ENCODE assay signal across 8 cellular contexts in genomic region chr1:2247045-2247394, GRCh38. TPM values are rescaled to one million over a fixed set of nuclear protein-coding genes. Genes with fewer than 3 reads are reported as not detected.
DNase-seq lines count a peak whose midpoint lies in the region; ATAC-seq, FAIRE-seq and TF ChIP-seq lines count a peak whose summit lies in the region.
"Not testable (repeated sequence)": the region's sequence is repeated elsewhere in the genome, so short reads cannot be mapped to it uniquely, and the experiment has no call there.

No MANE protein-coding gene starts in this region.

- H4K91ac ChIP-seq in H1 (replicated peaks; ENCODE audit: insufficient read length, low read length), result peak overlapping the region; percentile 100

- H3K79me1 ChIP-seq in H1 (ENCODE audit: low read depth, low read length), result peaks cover 25% of the 10 kb centered on the region

- H2BK12ac ChIP-seq in H1 (ENCODE audit: low read depth, low read length), result peak overlapping the region; percentile 99; the same call in 1 of the 2 replicates

- FAIRE-seq in H1 (lab: Jason Lieb, UNC), result not testable (repeated sequence)

- not testable (repeated sequence) for H3K36me3 Mint-ChIP-seq in HFFc6 (ENCODE audit: low read depth); natural killer cell treated with Interleukin-12 subunit alpha and Interleukin-12 subunit beta and Interleukin-15 and Interleukin-18, amount 100 ng/mL, for 72 hours
- H3K36me3 Mint-ChIP-seq in activated naive CD4-positive, alpha-beta T cell treated with anti-CD3 and anti-CD28 coated beads, Interleukin-2, amount 10 ng/mL, durations not matched to agents 7 days and 5 days, result peaks cover 53% of the 10 kb centered on the region

- not testable (repeated sequence) for H3K27me3 Mint-ChIP-seq in HFFc6 (ENCODE audit: insufficient read depth); activated naive CD4-positive, alpha-beta T cell treated with anti-CD3 and anti-CD28 coated beads, Interleukin-2, amount 10 ng/mL, durations not matched to agents 7 days and 5 days; natural killer cell treated with Interleukin-12 subunit alpha and Interleukin-12 subunit beta and Interleukin-15 and Interleukin-18, amount 100 ng/mL, for 72 hours

- WGBS in H1 (ENCODE audit: extremely low coverage in 1 of 2, insufficient coverage in 1 of 2, insufficient read length in 1 of 2, insufficient replicate concordance in 2 of 2, low coverage in 1 of 2, low lambda C conversion rate in 2 of 2, missing lambda C conversion rate in 1 of 2), 2 experiments, result 92% methylated on average over 5 of the region's 7 CpGs; no CpG with 5 or more reads in 1 of the 2 experiments
- WGBS in psoas muscle, 3 donors, result 82 to 90% (median 83%) methylated on average over 7 of the region's 7 CpGs

- peak overlapping the region; percentile 92 for H2BK120ac ChIP-seq in H1 (replicated peaks; ENCODE audit: low read depth, low read length)

- TF ChIP-seq POLR2A in H1 (IDR thresholded peaks at IDR 0.05; ENCODE audit: control extremely low read depth in 1 of 2, low read depth in 2 of 2, low read length in 2 of 2), result not testable (repeated sequence)

- H3K79me2 ChIP-seq in H1 (ENCODE audit: control insufficient read depth in 1 of 2, insufficient read depth in 2 of 2, low read length in 2 of 2), result peaks cover 38 to 90% of the 10 kb centered on the region in 2 experiments

- not testable (repeated sequence) for H4K5ac ChIP-seq in H1 (ENCODE audit: insufficient read length, low read depth, low read length)

- not testable (repeated sequence) for H3K23ac ChIP-seq in H1 (ENCODE audit: insufficient read length)

- peak overlapping the region; percentile 97 for H3K4ac ChIP-seq in H1 (replicated peaks; ENCODE audit: insufficient read length, low read depth, low read length)

- TF ChIP-seq CTCF in HFFc6 (IDR thresholded peaks at IDR 0.05); H1 (IDR thresholded peaks at IDR 0.05; ENCODE audit: control extremely low read depth in 1 of 3, insufficient read depth in 1 of 3, low read depth in 1 of 3, low read length in 3 of 3); left lung (IDR thresholded peaks at IDR 0.05); psoas muscle (IDR thresholded peaks at IDR 0.05): not testable (repeated sequence)

- not testable (repeated sequence) for H2BK20ac ChIP-seq in H1 (ENCODE audit: low read length)

- POLR2A ChIA-PET in H1 (lab: Charles Lee; ENCODE audit: partially characterized antibody), result interaction anchor here (0.9 to 1.6 kb wide), 3 partner anchors 17 to 110 kb away, joined by 3 to 10 read pairs (median 4); no protein-coding TSS in a partner anchor

- H3K9me3 Mint-ChIP-seq in HFFc6; activated naive CD4-positive, alpha-beta T cell treated with anti-CD3 and anti-CD28 coated beads, Interleukin-2, amount 10 ng/mL, durations not matched to agents 7 days and 5 days; natural killer cell treated with Interleukin-12 subunit alpha and Interleukin-12 subunit beta and Interleukin-15 and Interleukin-18, amount 100 ng/mL, for 72 hours: not testable (repeated sequence)

- H4K20me1 ChIP-seq in BLaER1 treated with 17β-estradiol and CSF1 and Interleukin-3, amounts not matched to agents 10 nM and 100 nM, result peaks cover 94 to 100% (median 100%) of the 10 kb centered on the region in 11 experiments
- peaks cover 13 to 35% of the 10 kb centered on the region in 2 experiments for H4K20me1 ChIP-seq in H1 (replicated peaks in 1 of 2; ENCODE audit: control insufficient read depth in 1 of 2, insufficient read depth in 2 of 2, low read length in 2 of 2)

- not testable (repeated sequence) for ATAC-seq in left lung; natural killer cell treated with Interleukin-12 subunit alpha and Interleukin-12 subunit beta and Interleukin-15 and Interleukin-18, amount 100 ng/mL, for 72 hours; psoas muscle

- peak overlapping the region; percentile 61; the same call in 1 of the 2 replicates for H2BK15ac ChIP-seq in H1 (ENCODE audit: low read length)

- peaks cover 0 to 58% (median 5%) of the 10 kb centered on the region in 11 experiments; a peak in 12 of 22 replicates for H3K36me3 ChIP-seq in BLaER1 treated with 17β-estradiol and CSF1 and Interleukin-3, amounts not matched to agents 10 nM and 100 nM
- peaks cover 14% of the 10 kb centered on the region for H3K36me3 ChIP-seq in SJSA1
- not testable (repeated sequence) for H3K36me3 ChIP-seq in H1 (ENCODE audit: control insufficient read depth in 2 of 4, insufficient read depth in 4 of 4, low read length in 3 of 4); left lung; psoas muscle (ENCODE audit: insufficient read depth in 1 of 2, low read depth in 1 of 2)

- not testable (repeated sequence) for H3K23me2 ChIP-seq in H1 (ENCODE audit: low read depth, low read length)

- H4K8ac ChIP-seq in H1 (ENCODE audit: extremely low read depth, insufficient read depth, low read length), result peak overlapping the region; percentile 7; the same call in 1 of the 2 replicates

- intact Hi-C loops in left lung (cut with DNase I); psoas muscle (cut with DNase I): not testable (repeated sequence)

- not testable (repeated sequence) for DNase-seq in HFFc6; SJSA1 (ENCODE audit: low read depth in 1 of 2, low spot score in 2 of 2); activated naive CD4-positive, alpha-beta T cell treated with anti-CD3 and anti-CD28 coated beads, Interleukin-2, amount 10 ng/mL, durations not matched to agents 7 days and 5 days; H1 (ENCODE audit: low read depth in 1 of 2, low spot score in 2 of 2); left lung; psoas muscle
- DNase-seq in natural killer cell treated with Interleukin-12 subunit alpha and Interleukin-12 subunit beta and Interleukin-15 and Interleukin-18, amount 100 ng/mL, for 72 hours (ENCODE audit: low spot score), result peak; percentile 31

- peaks cover 37% of the 10 kb centered on the region for H3K4me1 Mint-ChIP-seq in HFFc6 (ENCODE audit: low read depth)
- H3K4me1 Mint-ChIP-seq in activated naive CD4-positive, alpha-beta T cell treated with anti-CD3 and anti-CD28 coated beads, Interleukin-2, amount 10 ng/mL, durations not matched to agents 7 days and 5 days, result peaks cover 49% of the 10 kb centered on the region
- H3K4me1 Mint-ChIP-seq in natural killer cell treated with Interleukin-12 subunit alpha and Interleukin-12 subunit beta and Interleukin-15 and Interleukin-18, amount 100 ng/mL, for 72 hours (ENCODE audit: low read depth in 2 of 2), result peaks cover 28% of the 10 kb centered on the region in 2 donors

- H2BK5ac ChIP-seq in H1 (ENCODE audit: low read depth, low read length), result peak overlapping the region; percentile 99; the same call in 1 of the 2 replicates

- H3K27me3 ChIP-seq in BLaER1 treated with 17β-estradiol and CSF1 and Interleukin-3, amounts not matched to agents 10 nM and 100 nM; SJSA1 (replicated peaks); H1 (replicated peaks in 1 of 4; ENCODE audit: control insufficient read depth in 3 of 4, extremely low read depth in 1 of 4, insufficient read depth in 3 of 4, low read length in 3 of 4); left lung; psoas muscle (ENCODE audit: insufficient read depth in 3 of 3, low read length in 2 of 3): not testable (repeated sequence)

- TF ChIP-seq EP300 in H1 (IDR thresholded peaks at IDR 0.05; ENCODE audit: borderline replicate concordance in 1 of 2, low read depth in 2 of 2, low read length in 2 of 2), result not testable (repeated sequence)

- H3K9ac ChIP-seq in BLaER1 treated with 17β-estradiol and CSF1 and Interleukin-3, amounts not matched to agents 10 nM and 100 nM, result peak overlapping the region in 3 of 11 experiments; percentile 1 to 62 (median 57); a peak in 2 of 22 replicates
- not testable (repeated sequence) for H3K9ac ChIP-seq in H1 (replicated peaks in 1 of 4; ENCODE audit: extremely low read depth in 1 of 4, low read depth in 3 of 4, low read length in 3 of 4)

- H3K4me1 ChIP-seq in BLaER1 treated with 17β-estradiol and CSF1 and Interleukin-3, amounts not matched to agents 10 nM and 100 nM, result peaks cover 71 to 98% (median 89%) of the 10 kb centered on the region in 10 experiments
- H3K4me1 ChIP-seq in SJSA1 (replicated peaks), result peaks cover 20% of the 10 kb centered on the region
- H3K4me1 ChIP-seq in H1 (replicated peaks in 1 of 4; ENCODE audit: control insufficient read depth in 3 of 4, insufficient read depth in 4 of 4, low read length in 3 of 4), result peaks cover 16 to 48% (median 41%) of the 10 kb centered on the region in 4 experiments
- H3K4me1 ChIP-seq in left lung, result peaks cover 59 to 88% of the 10 kb centered on the region in 2 donors
- H3K4me1 ChIP-seq in psoas muscle, result peaks cover 82% of the 10 kb centered on the region

- peak overlapping the region; percentile 88 for H3K27ac Mint-ChIP-seq in HFFc6
- peak overlapping the region; percentile 55 for H3K27ac Mint-ChIP-seq in activated naive CD4-positive, alpha-beta T cell treated with anti-CD3 and anti-CD28 coated beads, Interleukin-2, amount 10 ng/mL, durations not matched to agents 7 days and 5 days
- H3K27ac Mint-ChIP-seq in natural killer cell treated with Interleukin-12 subunit alpha and Interleukin-12 subunit beta and Interleukin-15 and Interleukin-18, amount 100 ng/mL, for 72 hours, result peak overlapping the region in 1 of 2 donors; percentile 9

- peak overlapping the region; percentile 81 for H3K4me3 Mint-ChIP-seq in HFFc6
- not testable (repeated sequence) for H3K4me3 Mint-ChIP-seq in activated naive CD4-positive, alpha-beta T cell treated with anti-CD3 and anti-CD28 coated beads, Interleukin-2, amount 10 ng/mL, durations not matched to agents 7 days and 5 days; natural killer cell treated with Interleukin-12 subunit alpha and Interleukin-12 subunit beta and Interleukin-15 and Interleukin-18, amount 100 ng/mL, for 72 hours

- not testable (repeated sequence) for TF ChIP-seq RAD21 in H1 (IDR thresholded peaks at IDR 0.05 in 1 of 2, conservative IDR thresholded peaks at IDR 0.05 in 1 of 2; ENCODE audit: low read depth in 2 of 2, low read length in 2 of 2)

- H3K9me3 ChIP-seq in BLaER1 treated with 17β-estradiol and CSF1 and Interleukin-3, amounts not matched to agents 10 nM and 100 nM (replicated peaks in 1 of 11); SJSA1 (replicated peaks); H1 (ENCODE audit: insufficient read depth in 2 of 2, low read depth in 1 of 2, low read length in 1 of 2); left lung; psoas muscle: not testable (repeated sequence)

- CTCF ChIA-PET in activated naive CD4-positive, alpha-beta T cell treated with anti-CD3 and anti-CD28 coated beads, Interleukin-2, amount 10 ng/mL, durations not matched to agents 7 days and 5 days (lab: Charles Lee), result not testable (repeated sequence)
- CTCF ChIA-PET in H1 (lab: Charles Lee; ENCODE audit: partially characterized antibody), result interaction anchor here (2.8 kb wide), 1 partner anchor 8 kb away, joined by 8 read pairs; no protein-coding TSS in a partner anchor

- peak overlapping the region; percentile 100; the same call in 1 of the 2 replicates for H3K18ac ChIP-seq in H1 (ENCODE audit: extremely low read depth, low read length)

- H2AK5ac ChIP-seq in H1 (ENCODE audit: low read depth, low read length), result peak overlapping the region; percentile 94; the same call in 1 of the 2 replicates

- H3K14ac ChIP-seq in H1 (ENCODE audit: insufficient read length), result not testable (repeated sequence)

- not testable (repeated sequence) for H2AFZ ChIP-seq in H1 (ENCODE audit: low read length)

- peak overlapping the region in 2 of 11 experiments; percentile 60 to 76; a peak in 3 of 22 replicates for H3K27ac ChIP-seq in BLaER1 treated with 17β-estradiol and CSF1 and Interleukin-3, amounts not matched to agents 10 nM and 100 nM
- peak overlapping the region; percentile 43; the same call in 1 of the 2 replicates for H3K27ac ChIP-seq in SJSA1
- peak overlapping the region; percentile 93 for H3K27ac ChIP-seq in H1 (ENCODE audit: low read depth, low read length)
- peak overlapping the region; percentile 1 to 90 for H3K27ac ChIP-seq in left lung
- not testable (repeated sequence) for H3K27ac ChIP-seq in psoas muscle

- H3K56ac ChIP-seq in H1 (replicated peaks; ENCODE audit: insufficient read length, low read depth, low read length), result not testable (repeated sequence)

- H3K4me3 ChIP-seq in BLaER1 treated with 17β-estradiol and CSF1 and Interleukin-3, amounts not matched to agents 10 nM and 100 nM; SJSA1; H1 (ENCODE audit: extremely low read depth in 1 of 4, insufficient read depth in 2 of 4, low read depth in 3 of 4, low read length in 4 of 4); left lung: not testable (repeated sequence)
- H3K4me3 ChIP-seq in psoas muscle, result peak overlapping the region; percentile 15

- peak overlapping the region; percentile 57 to 95 (median 78) for H3K4me2 ChIP-seq in BLaER1 treated with 17β-estradiol and CSF1 and Interleukin-3, amounts not matched to agents 10 nM and 100 nM
- peak overlapping the region in 1 of 2 experiments; percentile 44; a peak in 1 of 4 replicates for H3K4me2 ChIP-seq in H1 (ENCODE audit: insufficient read depth in 1 of 2, low read depth in 2 of 2, low read length in 2 of 2)

RNA-seq across cellular contexts. Expression of gene SKI, which starts 18.9 kb away (rescaled TPM):
- 10 to 100 TPM; 63.7 to 76.6 (median 66.1) TPM for total RNA-seq in HFFc6 (2021; fragmentation: NEBNext Ultra II Directional; extraction: Animal tissue kit (Norgen Biotek cat#: 25700))
- total RNA-seq in SJSA1 (2014; rRNA removed; shearing (Covaris generic)), result 9.6 and 24.3 TPM in 2 replicates
- total RNA-seq in H1 (2021; fragmentation: NEBNext Ultra II Directional; extraction: Animal tissue kit (Norgen Biotek cat#: 25700)), result 80.2 and 87.6 TPM in 2 replicates
- 8.3 and 14.5 TPM in 2 replicates for polyA plus RNA-seq in H1 (2011; rRNA removed)
- polyA plus RNA-seq in H1 (2011; cell fraction: cytosol; rRNA removed), result 8.6 TPM
- polyA plus RNA-seq in H1 (2011; cell fraction: nucleus; rRNA removed), result 19.2 TPM
- 24.8 to 35.9 TPM (median 32.3 TPM) in 4 replicates for polyA plus RNA-seq in H1 (2012, experiment 1 of 2)
- 36.5 TPM for polyA plus RNA-seq in H1 (2012, experiment 2 of 2)
- polyA plus RNA-seq in H1 (2013, experiment 1 of 2), result 40.2 TPM
- 39.7 TPM for polyA plus RNA-seq in H1 (2013, experiment 2 of 2)
- polyA minus RNA-seq in H1 (2011; rRNA and poly(A)+ RNA removed), result 6.3 and 7.3 TPM in 2 replicates
- 30.0 TPM for polyA minus RNA-seq in H1 (2011; cell fraction: cytosol; rRNA and poly(A)+ RNA removed)
- 27.1 TPM for polyA minus RNA-seq in H1 (2011; cell fraction: nucleus; rRNA and poly(A)+ RNA removed)
- total RNA-seq in left lung, result 10 to 100 TPM; 75.8 to 89.0 TPM
- total RNA-seq in natural killer cell treated with Interleukin-12 subunit alpha and Interleukin-12 subunit beta and Interleukin-15 and Interleukin-18, amount 100 ng/mL, for 72 hours, result 10 to 100 TPM; 16.5 to 42.7 TPM
- 10 to 100 TPM; 21.4 to 32.1 (median 30.3) TPM for total RNA-seq in psoas muscle
- 10 to 100 TPM in 2 of 3 donors, 1 to 10 TPM in 1; 7.7 to 20.9 (median 18.3) TPM for polyA plus RNA-seq in psoas muscle

RNA-seq across cellular contexts. Expression of gene FAAP20, which starts 52.4 kb away (rescaled TPM):
- total RNA-seq in HFFc6 (2021; fragmentation: NEBNext Ultra II Directional; extraction: Animal tissue kit (Norgen Biotek cat#: 25700)), result 10 to 100 TPM; 75.3 to 97.4 (median 82.7) TPM
- total RNA-seq in SJSA1 (2014; rRNA removed; shearing (Covaris generic)), result 39.2 and 48.6 TPM in 2 replicates
- 99.8 and 103 TPM in 2 replicates for total RNA-seq in H1 (2021; fragmentation: NEBNext Ultra II Directional; extraction: Animal tissue kit (Norgen Biotek cat#: 25700))
- 58.4 and 106 TPM in 2 replicates for polyA plus RNA-seq in H1 (2011; rRNA removed)
- 49.4 TPM for polyA plus RNA-seq in H1 (2011; cell fraction: cytosol; rRNA removed)
- polyA plus RNA-seq in H1 (2011; cell fraction: nucleus; rRNA removed), result 69.8 TPM
- polyA plus RNA-seq in H1 (2012, experiment 1 of 2), result 51.1 to 69.6 TPM (median 60.7 TPM) in 4 replicates
- polyA plus RNA-seq in H1 (2012, experiment 2 of 2), result 65.5 TPM
- polyA plus RNA-seq in H1 (2013, experiment 1 of 2), result 95.7 TPM
- polyA plus RNA-seq in H1 (2013, experiment 2 of 2), result 90.2 TPM
- polyA minus RNA-seq in H1 (2011; rRNA and poly(A)+ RNA removed), result 5.5 and 6.4 TPM in 2 replicates
- 32.8 TPM for polyA minus RNA-seq in H1 (2011; cell fraction: cytosol; rRNA and poly(A)+ RNA removed)
- polyA minus RNA-seq in H1 (2011; cell fraction: nucleus; rRNA and poly(A)+ RNA removed), result 18.1 TPM
- 10 to 100 TPM; 51.6 to 69.7 TPM for total RNA-seq in left lung
- total RNA-seq in natural killer cell treated with Interleukin-12 subunit alpha and Interleukin-12 subunit beta and Interleukin-15 and Interleukin-18, amount 100 ng/mL, for 72 hours, result 10 to 100 TPM; 43.4 to 61.8 TPM
- total RNA-seq in psoas muscle, result 10 to 100 TPM; 17.8 to 26.3 (median 19.4) TPM
- 10 to 100 TPM; 22.1 to 48.1 (median 28.2) TPM for polyA plus RNA-seq in psoas muscle
